In the genomic region with DNA sequence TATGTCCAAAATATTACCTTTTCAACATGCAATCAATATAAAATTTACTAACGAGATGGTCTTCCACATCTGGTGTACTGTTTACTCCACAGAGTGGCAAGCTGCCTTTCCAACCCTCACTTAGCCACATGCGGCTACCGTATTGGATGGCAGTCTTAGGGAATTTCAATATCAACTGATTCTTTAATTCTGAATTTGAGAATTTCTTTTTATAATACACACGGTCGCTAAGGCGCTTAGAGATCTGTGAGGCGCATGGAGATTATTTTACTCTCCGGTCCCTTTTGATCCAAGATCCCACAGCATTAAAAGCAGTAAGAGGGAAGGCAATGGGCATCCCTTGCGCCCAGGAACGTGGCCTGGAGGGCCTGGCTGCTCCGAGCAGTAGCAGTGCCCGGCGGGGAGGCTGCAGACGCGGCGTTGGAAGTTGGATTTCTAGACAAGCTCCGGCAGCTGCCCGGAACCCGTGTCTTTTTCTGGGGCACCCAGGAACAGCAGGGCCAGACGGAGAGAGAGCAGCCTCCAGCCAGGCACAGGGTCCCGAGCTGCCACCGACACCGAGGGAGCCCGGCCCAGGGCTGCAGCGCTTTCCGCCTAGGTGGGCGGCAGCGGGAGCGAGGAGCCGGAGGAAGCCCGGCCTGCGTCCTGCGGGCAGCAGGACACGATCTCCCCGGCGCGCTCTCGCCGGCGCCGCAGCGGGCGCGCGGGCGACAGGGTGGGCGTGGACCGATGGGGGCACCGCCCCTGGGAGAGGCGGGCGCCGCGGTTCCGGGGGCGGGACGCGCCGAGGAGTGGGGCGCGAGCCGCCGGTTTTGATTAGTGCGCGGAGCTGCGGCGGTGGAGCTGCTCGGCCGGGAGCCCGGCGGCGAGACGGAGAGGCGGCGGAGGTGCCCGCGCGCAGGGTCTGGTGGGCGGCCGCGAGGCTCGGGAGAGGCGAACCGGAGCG, we compare ENCODE assay signal across 8 cellular contexts. TPM values are rescaled to one million over a fixed set of nuclear protein-coding genes. Genes with fewer than 3 reads are reported as not detected.
A peak's percentile ranks its signal among the peaks of the same experiment; 100 is the strongest.
DNase-seq lines count a peak whose midpoint lies in the region; ATAC-seq lines count a peak whose summit lies in the region.

A gene (plus strand): TSS at position 819 of the 946 bp plus-strand sequence. CDS start 402 bp downstream, outside the sequence.

- peak within 1 kb of the TSS; percentile 89 for H3K27ac Mint-ChIP-seq in activated CD8-positive, alpha-beta T cell treated with anti-CD3 and anti-CD28 coated beads, Interleukin-2, amount 10 ng/mL, durations not matched to agents 7 days and 5 days

- H3K27me3 Mint-ChIP-seq in activated CD8-positive, alpha-beta T cell treated with anti-CD3 and anti-CD28 coated beads, Interleukin-2, amount 10 ng/mL, durations not matched to agents 7 days and 5 days (ENCODE audit: low read depth): peaks cover 2% of the 10 kb centered on the region

- no peaks in the 10 kb centered on the region for H3K9me3 Mint-ChIP-seq in activated CD8-positive, alpha-beta T cell treated with anti-CD3 and anti-CD28 coated beads, Interleukin-2, amount 10 ng/mL, durations not matched to agents 7 days and 5 days (ENCODE audit: insufficient read depth)

- DNase-seq in C1 segment of cervical spinal cord (lab: John Stamatoyannopoulos, UW) (peak in 13 of 14 donors; percentile 54 to 90 (median 82)), NCI-H774 (lab: John Stamatoyannopoulos, UW) (peak; percentile 90), ecto neural progenitor cell (ENCODE audit: low spot score) (peak; percentile 94), lung microvascular endothelial cell (ENCODE audit: low read depth in 2 of 2) (peak; percentile 93 to 94)
- DNase-seq in activated CD8-positive, alpha-beta T cell treated with anti-CD3 and anti-CD28 coated beads, Interleukin-2, amount 10 ng/mL, durations not matched to agents 7 days and 5 days: peak; percentile 88
- DNase-seq in stimulated activated CD4-positive, alpha-beta T cell treated with anti-CD3 and anti-CD28 coated beads, TNF-alpha, amount 100 ng/mL, for 4 hours (ENCODE audit: low read depth in 3 of 3): peak; percentile 75 to 80 (median 80)

- POLR2A ChIA-PET in activated CD8-positive, alpha-beta T cell treated with anti-CD3 and anti-CD28 coated beads, Interleukin-2, amount 10 ng/mL, durations not matched to agents 7 days and 5 days (lab: Charles Lee): interaction anchor here (0.6 to 2.8 kb wide), 12 partner anchors 13 to 483 kb away, joined by 3 to 16 read pairs (median 4); a partner anchor contains a TSS

- CTCF ChIA-PET in activated CD8-positive, alpha-beta T cell treated with anti-CD3 and anti-CD28 coated beads, Interleukin-2, amount 10 ng/mL, durations not matched to agents 7 days and 5 days (lab: Charles Lee): interaction anchor here (0.8 to 1.7 kb wide), 5 partner anchors 18 to 179 kb away, joined by 3 to 9 read pairs (median 3); no protein-coding TSS in a partner anchor

- peak within 1 kb of the TSS; percentile 85 for H3K4me3 Mint-ChIP-seq in activated CD8-positive, alpha-beta T cell treated with anti-CD3 and anti-CD28 coated beads, Interleukin-2, amount 10 ng/mL, durations not matched to agents 7 days and 5 days

- H3K4me1 Mint-ChIP-seq in activated CD8-positive, alpha-beta T cell treated with anti-CD3 and anti-CD28 coated beads, Interleukin-2, amount 10 ng/mL, durations not matched to agents 7 days and 5 days (ENCODE audit: low read depth): peaks cover 18% of the 10 kb centered on the region

- ATAC-seq in GM19328 (IDR thresholded peaks at IDR 0.05; ENCODE audit: unreplicated experiment): peak; percentile 74
- ATAC-seq in HG03520 (IDR thresholded peaks at IDR 0.05; ENCODE audit: unreplicated experiment): peak; percentile 78
- ATAC-seq in activated CD8-positive, alpha-beta T cell treated with anti-CD3 and anti-CD28 coated beads, Interleukin-2, amount 10 ng/mL, durations not matched to agents 7 days and 5 days: peak; percentile 90

- no peaks in the 10 kb centered on the region for H3K36me3 Mint-ChIP-seq in activated CD8-positive, alpha-beta T cell treated with anti-CD3 and anti-CD28 coated beads, Interleukin-2, amount 10 ng/mL, durations not matched to agents 7 days and 5 days (ENCODE audit: low read depth)

RNA-seq across cellular contexts. Expression of the gene that starts here (rescaled TPM):
- 10 to 100 TPM; 24.6 to 25.4 TPM for total RNA-seq in activated CD8-positive, alpha-beta T cell treated with anti-CD3 and anti-CD28 coated beads, Interleukin-2, amount 10 ng/mL, durations not matched to agents 7 days and 5 days
- total RNA-seq in lung microvascular endothelial cell: 53.0 and 131 TPM in 2 replicates

Comparison
In these comparisons a context has a peak if more than half of its experiments do, and no peak if none do; other contexts are left out.
1. Peak in every context shown above with its lines: DNase-seq and ATAC-seq.